ENCODE assay signal across 8 cellular contexts in the genomic region with DNA sequence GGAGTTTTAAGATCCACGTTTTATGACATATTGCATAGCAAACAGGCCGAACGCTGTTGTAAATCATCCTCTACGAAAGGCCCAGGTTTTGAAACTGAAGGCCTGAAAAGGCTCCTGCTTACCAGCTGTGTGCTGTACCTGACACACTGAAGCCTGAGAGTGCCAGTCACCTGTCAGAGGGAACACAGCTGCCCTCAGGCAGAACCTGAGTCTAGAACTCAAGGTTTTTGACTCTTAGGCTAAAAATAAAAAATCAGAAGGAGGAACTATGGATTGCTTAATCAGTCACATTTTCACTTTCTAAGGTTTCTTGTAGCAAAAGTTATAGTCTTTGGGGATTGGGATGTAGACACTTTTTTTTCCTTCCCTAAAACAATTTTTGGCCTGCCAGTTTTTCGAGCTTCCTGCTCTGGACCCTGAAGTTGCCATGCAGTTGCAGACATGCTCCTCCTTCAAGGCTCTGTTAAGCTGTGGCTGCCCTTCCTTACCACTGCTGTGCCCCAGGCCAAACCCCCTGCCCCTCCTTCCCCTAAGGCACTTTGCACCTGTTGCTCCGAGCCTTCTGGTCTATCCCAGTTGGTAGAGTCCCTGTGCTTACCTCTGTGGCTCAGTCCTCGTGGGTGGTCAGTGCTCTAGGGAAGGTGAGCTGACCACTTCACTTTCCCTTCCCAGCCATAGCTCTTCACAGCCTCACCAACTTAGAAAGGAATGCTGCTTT. TPM values are rescaled to one million over a fixed set of nuclear protein-coding genes. Genes with fewer than 3 reads are reported as not detected.
DNase-seq lines count a peak whose midpoint lies in the region; ATAC-seq and TF ChIP-seq lines count a peak whose summit lies in the region.

No MANE protein-coding gene starts in this region.

- no TSS peak for BruUV-seq in A673 (replicated peaks; lab: Mats Ljungman, UMichigan)

- TF ChIP-seq CTCF in A673 (conservative IDR thresholded peaks at IDR 0.05; ENCODE audit: low read depth, low read length) (no peak), adrenal gland (IDR thresholded peaks at IDR 0.05) (no peak), body of pancreas (IDR thresholded peaks at IDR 0.05) (no peak)

- H3K27me3 ChIP-seq in A673 (replicated peaks; ENCODE audit: insufficient read depth, low read depth, low read length, poor library complexity) (no peaks in the 10 kb centered on the region), HUES48 (ENCODE audit: control insufficient read depth, insufficient read depth, low read length) (no peaks in the 10 kb centered on the region), adrenal gland (no peaks in the 10 kb centered on the region), muscle layer of duodenum (ENCODE audit: low read depth, low read length) (no peaks in the 10 kb centered on the region), body of pancreas (no peaks in the 10 kb centered on the region)

- POLR2A ChIA-PET in A673 (lab: Charles Lee; ENCODE audit: low non-redundant PET) = no interaction called here

- TF ChIP-seq POLR2A in adrenal gland (IDR thresholded peaks at IDR 0.05) (no peak), body of pancreas (IDR thresholded peaks at IDR 0.05) (no peak)

- CTCF ChIA-PET in A673 (lab: Charles Lee) = interaction anchor here (0.5 to 2.7 kb wide), 10 partner anchors 7 to 597 kb away, joined by 3 to 46 read pairs (median 4); partner anchors contain the start of genes CNEP1R1 and HEATR3

- peak overlapping the region; percentile 8 for H3K27ac ChIP-seq in A673 (ENCODE audit: low read depth, low read length, poor library complexity, severe bottlenecking)
- H3K27ac ChIP-seq in HUES48 (ENCODE audit: low read depth, low read length) = peak overlapping the region; percentile 43
- H3K27ac ChIP-seq in adrenal gland = peak overlapping the region in 3 of 5 donors; percentile 35 to 46 (median 35)
- peak overlapping the region; percentile 32 for H3K27ac ChIP-seq in muscle layer of duodenum (ENCODE audit: low read length)
- peak overlapping the region in 1 of 4 donors; percentile 3 for H3K27ac ChIP-seq in body of pancreas

- H3K9ac ChIP-seq in HUES48 (ENCODE audit: low read depth, low read length) = no peak overlapping the region

- intact Hi-C loops in A673 (cut with micrococcal nuclease; ENCODE audit: unreplicated experiment) = loop anchor here (1.0 to 10.0 kb wide), 5 partner anchors 57 to 805 kb away; partner anchors contain the start of genes CNEP1R1 and TENT4B
- intact Hi-C loops in adrenal gland (cut with DNase I) = loop anchor here in 1 of 2 donors (5.0 to 10.0 kb wide), 3 partner anchors 57 to 145 kb away; partner anchors contain the start of genes HEATR3 and TENT4B
- intact Hi-C loops in body of pancreas (cut with DNase I) = no loop called here

- H3K4me3 ChIP-seq in A673 (ENCODE audit: low read depth, low read length, poor library complexity, severe bottlenecking) (no peak overlapping the region), HUES48 (ENCODE audit: low read depth, low read length) (no peak overlapping the region), adrenal gland (no peak overlapping the region), muscle layer of duodenum (ENCODE audit: low read depth in 1 of 2, low read length in 2 of 2) (no peak overlapping the region), body of pancreas (no peak overlapping the region)

- peaks cover 28% of the 10 kb centered on the region for H3K4me1 ChIP-seq in A673 (ENCODE audit: insufficient read depth, low read length, poor library complexity, severe bottlenecking)
- peaks cover 6% of the 10 kb centered on the region for H3K4me1 ChIP-seq in HUES48 (ENCODE audit: control insufficient read depth, insufficient read depth, low read length)
- H3K4me1 ChIP-seq in adrenal gland (replicated peaks in 1 of 2) = peaks cover 43 to 57% of the 10 kb centered on the region in 2 donors
- peaks cover 29 to 55% of the 10 kb centered on the region in 2 donors for H3K4me1 ChIP-seq in muscle layer of duodenum (ENCODE audit: control insufficient read depth in 1 of 2, insufficient read depth in 2 of 2, low read length in 2 of 2)
- peaks cover 52% of the 10 kb centered on the region for H3K4me1 ChIP-seq in body of pancreas

- no peak for ATAC-seq in body of pancreas

- H3K36me3 ChIP-seq in A673 (ENCODE audit: insufficient read depth, low read length, poor library complexity, severe bottlenecking) (peaks cover 13% of the 10 kb centered on the region), HUES48 (ENCODE audit: control insufficient read depth, insufficient read depth, low read length) (peaks cover 21% of the 10 kb centered on the region), adrenal gland (replicated peaks in 1 of 2) (peaks cover 0 to 9% of the 10 kb centered on the region in 2 donors), muscle layer of duodenum (ENCODE audit: control insufficient read depth in 1 of 2, insufficient read depth in 2 of 2, low read length in 2 of 2) (peaks cover 7 to 8% of the 10 kb centered on the region in 2 donors), body of pancreas (replicated peaks in 1 of 2; ENCODE audit: insufficient read depth in 1 of 2, low read depth in 2 of 2) (peaks cover 0 to 6% of the 10 kb centered on the region in 2 donors)

- DNase-seq in A673 (ENCODE audit: low spot score) (no peak), adrenal gland (no peak), cerebellar cortex (ENCODE audit: low spot score) (no peak), body of pancreas (no peak), RKO (ENCODE audit: low spot score) (no peak), H4 (ENCODE audit: low spot score) (no peak)

- no peaks in the 10 kb centered on the region for H3K9me3 ChIP-seq in A673 (ENCODE audit: low read depth, low read length, poor library complexity, severe bottlenecking)
- no peaks in the 10 kb centered on the region for H3K9me3 ChIP-seq in HUES48 (ENCODE audit: control insufficient read depth, insufficient read depth, low read length)
- H3K9me3 ChIP-seq in adrenal gland (replicated peaks in 1 of 3) = no peaks in the 10 kb centered on the region
- no peaks in the 10 kb centered on the region for H3K9me3 ChIP-seq in muscle layer of duodenum (ENCODE audit: control insufficient read depth in 1 of 2, low read length in 2 of 2)
- H3K9me3 ChIP-seq in body of pancreas = no peaks in the 10 kb centered on the region

- WGBS in adrenal gland, 4 donors = 58 to 76% (median 60%) methylated on average over 6 to 7 of the region's 7 CpGs
- WGBS in body of pancreas, 2 donors = 56 to 71% methylated on average over 6 to 7 of the region's 7 CpGs

RNA-seq across cellular contexts. Expression of gene TENT4B, which starts 56.6 kb away (rescaled TPM):
- total RNA-seq in A673 (2021) (16.8 and 18.3 TPM in 2 replicates), adrenal gland (10 to 100 TPM in 7 of 8 donors, 1 to 10 TPM in 1; 6.8 to 19.3 (median 13.4) TPM), body of pancreas (1 to 10 TPM; 2.0 to 7.0 TPM)
- polyA plus RNA-seq in adrenal gland = 10 to 100 TPM in 1 of 3 donors, 1 to 10 TPM in 2; 4.2 to 27.8 (median 6.0) TPM
- 3.9 and 6.1 TPM in 2 replicates for total RNA-seq in H4 (2014; rRNA removed; shearing (Covaris generic))

RNA-seq across cellular contexts. Expression of gene ADCY7, which starts 56.6 kb away (rescaled TPM):
- total RNA-seq in A673 (2021) (5.4 and 5.5 TPM in 2 replicates), adrenal gland (10 to 100 TPM in 7 of 8 donors, 1 to 10 TPM in 1; 9.8 to 44.4 (median 24.1) TPM), body of pancreas (1 to 10 TPM; 4.9 to 8.6 TPM)
- 10 to 100 TPM in 1 of 3 donors, 1 to 10 TPM in 2; 2.8 to 14.6 (median 3.0) TPM for polyA plus RNA-seq in adrenal gland
- total RNA-seq in H4 (2014; rRNA removed; shearing (Covaris generic)) = 28.8 and 41.6 TPM in 2 replicates
